Comparison of ENCODE assay signal across 8 cellular contexts in the genomic region with DNA sequence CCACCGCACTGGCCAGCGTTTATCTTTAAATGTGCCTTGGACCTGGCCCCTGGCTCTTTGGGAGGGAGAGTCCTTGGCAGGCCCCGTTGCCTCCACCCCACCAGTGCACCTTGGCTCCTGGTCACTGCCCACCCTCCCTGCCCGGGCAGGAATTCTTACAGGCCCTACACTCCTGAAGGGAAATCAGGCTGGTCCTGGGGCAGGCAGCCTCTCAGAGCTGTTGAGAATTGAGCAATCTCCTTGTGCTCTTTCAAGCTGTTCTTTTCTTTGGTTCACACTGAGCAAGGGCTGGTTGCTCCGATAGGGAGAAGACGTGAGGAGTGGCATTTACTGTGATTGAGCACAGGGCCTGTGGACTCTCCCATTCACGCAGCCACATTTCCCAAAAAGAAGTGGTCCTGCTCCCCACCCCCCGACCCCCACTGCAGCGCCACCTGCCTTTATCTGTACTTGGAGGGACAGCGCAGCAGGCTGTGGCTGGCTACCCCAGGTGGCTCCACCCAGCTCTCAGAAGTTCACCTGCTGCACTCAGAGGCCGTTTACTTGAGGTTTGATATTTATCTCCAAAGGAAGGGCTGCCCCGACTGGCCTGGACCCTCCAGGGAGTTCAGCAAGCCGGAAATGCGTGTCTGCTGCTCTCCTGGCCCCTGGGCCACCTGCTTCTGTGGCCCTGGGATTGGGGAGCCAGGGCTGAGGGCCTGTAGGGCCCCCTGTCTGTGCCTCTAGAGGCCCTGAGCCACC. TPM values are rescaled to one million over a fixed set of nuclear protein-coding genes. Genes with fewer than 3 reads are reported as not detected.
DNase-seq lines count a peak whose midpoint lies in the region; ATAC-seq and TF ChIP-seq lines count a peak whose summit lies in the region.

No MANE protein-coding gene starts in this region.

- H3K27ac ChIP-seq in lower lobe of right lung (peak overlapping the region; percentile 81), transverse colon (peak overlapping the region; percentile 66 to 76 (median 70))

- H3K9me3 ChIP-seq in lower lobe of right lung (no peaks in the 10 kb centered on the region), transverse colon (no peaks in the 10 kb centered on the region)

- 31 to 60% methylated on average over 1 to 14 of the region's 14 CpGs for WGBS in transverse colon (ENCODE audit: low coverage in 1 of 2), 2 donors

- H3K27me3 ChIP-seq in lower lobe of right lung (ENCODE audit: low read depth): no peaks in the 10 kb centered on the region
- no peaks in the 10 kb centered on the region for H3K27me3 ChIP-seq in transverse colon

- H3K4me1 ChIP-seq in lower lobe of right lung: peaks cover 93% of the 10 kb centered on the region
- peaks cover 72 to 93% (median 90%) of the 10 kb centered on the region in 4 donors for H3K4me1 ChIP-seq in transverse colon

- in situ Hi-C loops in astrocyte of the spinal cord (cut with HindIII; ENCODE audit: low sequenced_read_pairs): no loop called here
- in situ Hi-C loops in transverse colon (cut with MboI; ENCODE audit: low pct_ligation_motif_present in 1 of 4, low pct_unique_long_range_greater_than_20kb in 1 of 4, low sequenced_read_pairs in 3 of 4): no loop called here

- TF ChIP-seq CTCF in astrocyte of the spinal cord (IDR thresholded peaks at IDR 0.05; ENCODE audit: low read depth, low read length) (no peak), lower lobe of right lung (IDR thresholded peaks at IDR 0.05) (no peak), transverse colon (IDR thresholded peaks at IDR 0.05) (no peak)

- H3K9me3 Mint-ChIP-seq in activated T-cell treated with anti-CD3 and anti-CD28 coated beads, Interleukin-2, amount 50 U/mL, for 4 hours: no peaks in the 10 kb centered on the region

- H3K4me3 Mint-ChIP-seq in activated T-cell treated with anti-CD3 and anti-CD28 coated beads, Interleukin-2, amount 50 U/mL, for 4 hours: no peak overlapping the region

- ATAC-seq in activated T-cell treated with anti-CD3 and anti-CD28 coated beads, Interleukin-2, amount 50 U/mL, for 4 hours: peak; percentile 29 to 38
- peak; percentile 76 to 78 for ATAC-seq in lower lobe of right lung
- no peak for ATAC-seq in GM19463 (IDR thresholded peaks at IDR 0.05; ENCODE audit: unreplicated experiment)
- ATAC-seq in HG02870 (IDR thresholded peaks at IDR 0.05; ENCODE audit: unreplicated experiment): no peak

- H3K27me3 Mint-ChIP-seq in activated T-cell treated with anti-CD3 and anti-CD28 coated beads, Interleukin-2, amount 50 U/mL, for 4 hours (ENCODE audit: low read depth): no peaks in the 10 kb centered on the region

- peaks cover 6% of the 10 kb centered on the region for H3K36me3 ChIP-seq in lower lobe of right lung
- H3K36me3 ChIP-seq in transverse colon: no peaks in the 10 kb centered on the region

- no peak for TF ChIP-seq EP300 in transverse colon (IDR thresholded peaks at IDR 0.05; ENCODE audit: low read depth)

- no peak overlapping the region for H3K4me3 ChIP-seq in astrocyte of the spinal cord (ENCODE audit: low read depth, low read length)
- no peak overlapping the region for H3K4me3 ChIP-seq in lower lobe of right lung
- H3K4me3 ChIP-seq in transverse colon: no peak overlapping the region

- intact Hi-C loops in lower lobe of right lung (cut with DNase I): no loop called here
- intact Hi-C loops in transverse colon (cut with DNase I; ENCODE audit: low total_unique reads): loop anchor here (5.0 kb wide), 1 partner anchor 39 kb away; no protein-coding TSS in a partner anchor

- TF ChIP-seq POLR2A in transverse colon (IDR thresholded peaks at IDR 0.05): no peak

- no peak for DNase-seq in activated T-cell treated with anti-CD3 and anti-CD28 coated beads, Interleukin-2, amount 50 U/mL, for 4 hours
- DNase-seq in activated T-cell treated with anti-CD3 and anti-CD28 coated beads, Interleukin-2, amount 50 U/mL, for 48 hours: no peak
- DNase-seq in astrocyte of the spinal cord (ENCODE audit: low read depth, low spot score) (peak; percentile 50), lower lobe of right lung (peak; percentile 80), transverse colon (no peak), hypothalamus (lab: John Stamatoyannopoulos, UW) (no peak)

- H3K36me3 Mint-ChIP-seq in activated T-cell treated with anti-CD3 and anti-CD28 coated beads, Interleukin-2, amount 50 U/mL, for 4 hours (ENCODE audit: insufficient read depth): no peaks in the 10 kb centered on the region

- peaks cover 50% of the 10 kb centered on the region for H3K4me1 Mint-ChIP-seq in activated T-cell treated with anti-CD3 and anti-CD28 coated beads, Interleukin-2, amount 50 U/mL, for 4 hours (ENCODE audit: low read depth)

RNA-seq across cellular contexts. Expression of gene SKI, which starts 47.8 kb away (rescaled TPM):
- 10 to 100 TPM; 43.8 to 45.2 (median 44.7) TPM for total RNA-seq in activated T-cell treated with anti-CD3 and anti-CD28 coated beads, Interleukin-2, amount 50 U/mL, for 4 hours
- total RNA-seq in lower lobe of right lung (90.0 TPM), transverse colon (10 to 100 TPM; 24.4 to 52.4 (median 32.2) TPM)

Comparison
In these comparisons a context has a peak if more than half of its experiments do, and no peak if none do; other contexts are left out.
1. ATAC-seq: peak in activated T-cell treated with anti-CD3 and anti-CD28 coated beads, Interleukin-2, amount 50 U/mL, for 4 hours (2 of 2) and lower lobe of right lung (2 of 2); none in GM19463 (single experiment) and HG02870 (single experiment).
2. DNase-seq: peak in astrocyte of the spinal cord (single experiment) and lower lobe of right lung (single experiment); none in activated T-cell treated with anti-CD3 and anti-CD28 coated beads, Interleukin-2, amount 50 U/mL, for 4 hours (single experiment), activated T-cell treated with anti-CD3 and anti-CD28 coated beads, Interleukin-2, amount 50 U/mL, for 48 hours (0 of 2), transverse colon (single experiment) and hypothalamus (0 of 51).